Comparison of ENCODE assay signal across 1 cellular context in the genomic region with DNA sequence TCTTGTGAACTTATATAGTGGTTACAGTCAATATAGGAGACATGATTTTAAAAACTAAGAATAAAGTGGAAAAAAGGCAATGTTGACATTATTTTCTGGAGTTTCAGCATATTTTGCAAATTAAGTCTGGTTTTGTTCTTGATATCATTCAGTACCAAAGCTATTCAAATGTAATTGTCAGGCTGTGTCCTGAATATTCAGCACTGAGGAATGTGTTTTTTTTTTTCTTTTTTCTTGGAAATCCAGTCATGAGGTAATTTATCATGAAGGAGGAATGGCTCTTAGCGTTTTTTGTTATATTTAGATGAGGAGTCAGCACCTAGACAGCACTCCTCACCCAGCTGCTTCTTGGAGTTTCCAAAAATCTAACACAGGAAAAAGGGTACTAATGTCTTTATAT.
TF ChIP-seq lines count a peak whose summit lies in the region.

No MANE protein-coding gene starts in this region.

TF ChIP-seq in SK-N-SH, 30 proteins besides CTCF, POLR2A, EP300 and RAD21 (continued from another document):
- TF ChIP-seq, protein P1, sequence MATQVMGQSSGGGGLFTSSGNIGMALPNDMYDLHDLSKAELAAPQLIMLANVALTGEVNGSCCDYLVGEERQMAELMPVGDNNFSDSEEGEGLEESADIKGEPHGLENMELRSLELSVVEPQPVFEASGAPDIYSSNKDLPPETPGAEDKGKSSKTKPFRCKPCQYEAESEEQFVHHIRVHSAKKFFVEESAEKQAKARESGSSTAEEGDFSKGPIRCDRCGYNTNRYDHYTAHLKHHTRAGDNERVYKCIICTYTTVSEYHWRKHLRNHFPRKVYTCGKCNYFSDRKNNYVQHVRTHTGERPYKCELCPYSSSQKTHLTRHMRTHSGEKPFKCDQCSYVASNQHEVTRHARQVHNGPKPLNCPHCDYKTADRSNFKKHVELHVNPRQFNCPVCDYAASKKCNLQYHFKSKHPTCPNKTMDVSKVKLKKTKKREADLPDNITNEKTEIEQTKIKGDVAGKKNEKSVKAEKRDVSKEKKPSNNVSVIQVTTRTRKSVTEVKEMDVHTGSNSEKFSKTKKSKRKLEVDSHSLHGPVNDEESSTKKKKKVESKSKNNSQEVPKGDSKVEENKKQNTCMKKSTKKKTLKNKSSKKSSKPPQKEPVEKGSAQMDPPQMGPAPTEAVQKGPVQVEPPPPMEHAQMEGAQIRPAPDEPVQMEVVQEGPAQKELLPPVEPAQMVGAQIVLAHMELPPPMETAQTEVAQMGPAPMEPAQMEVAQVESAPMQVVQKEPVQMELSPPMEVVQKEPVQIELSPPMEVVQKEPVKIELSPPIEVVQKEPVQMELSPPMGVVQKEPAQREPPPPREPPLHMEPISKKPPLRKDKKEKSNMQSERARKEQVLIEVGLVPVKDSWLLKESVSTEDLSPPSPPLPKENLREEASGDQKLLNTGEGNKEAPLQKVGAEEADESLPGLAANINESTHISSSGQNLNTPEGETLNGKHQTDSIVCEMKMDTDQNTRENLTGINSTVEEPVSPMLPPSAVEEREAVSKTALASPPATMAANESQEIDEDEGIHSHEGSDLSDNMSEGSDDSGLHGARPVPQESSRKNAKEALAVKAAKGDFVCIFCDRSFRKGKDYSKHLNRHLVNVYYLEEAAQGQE (IDR thresholded peaks at IDR 0.05; ENCODE audit: low read depth, low read length): 0 out of 2 replicates have a peak, but pooled peaks have one; percentile 31
